ENCODE assay signal across 22 cellular contexts in genomic region chr14:57848353-57848752, GRCh38. TPM values are rescaled to one million over a fixed set of nuclear protein-coding genes. Genes with fewer than 3 reads are reported as not detected.
"Had no signal": no experiment of that assay in that cellular context is flagged by ENCODE, and none has a peak within 500 bp of the region (broad histone marks: within the 10 kb centered on the region; RNA-seq: fewer than 3 reads in every experiment).

No MANE protein-coding gene starts in this region.

- DNase-seq: activated CD4-positive, alpha-beta memory T cell treated with anti-CD3 and anti-CD28 coated beads for 36 hours; activated CD4-positive, alpha-beta T cell treated with anti-CD3 and anti-CD28 coated beads for 4 hours; activated CD4-positive, CD25-positive, alpha-beta regulatory T cell; activated effector memory CD4-positive, alpha-beta T cell treated with anti-CD3 and anti-CD28 coated beads, Interleukin-2, amount 50 U/mL, for 16 hours; activated naive CD4-positive, alpha-beta T cell treated with anti-CD3 and anti-CD28 coated beads, Interleukin-2, amount 50 U/mL, for 16 hours; activated naive CD8-positive, alpha-beta T cell treated with anti-CD3 and anti-CD28 coated beads, Interleukin-2, amount 50 U/mL, for 24 hours; aorta; effector CD8-positive, alpha-beta T cell; head of caudate nucleus; mesendoderm; naive B cell; nucleus accumbens; right lobe of liver; stimulated activated CD4-positive, alpha-beta T cell treated with anti-CD3 and anti-CD28 coated beads, Interleukin-15, amount 100 ng/mL, for 24 hours; T1000 had no signal

- H3K27me3 ChIP-seq: gastroesophageal sphincter, right lobe of liver, vagina had no signal

- H3K4me3 ChIP-seq: gastroesophageal sphincter, right lobe of liver, smooth muscle cell, thoracic aorta, vagina had no signal

- H3K4me2 ChIP-seq: smooth muscle cell had no signal

- H3K9me3 ChIP-seq: gastroesophageal sphincter, right lobe of liver, thoracic aorta, vagina had no signal

- H3K4me1 ChIP-seq: right lobe of liver had no signal

- H3K36me3 ChIP-seq: gastroesophageal sphincter, right lobe of liver, thoracic aorta, vagina had no signal

- H3K27ac ChIP-seq: gastroesophageal sphincter, right lobe of liver, vagina had no signal

- ATAC-seq: activated naive CD8-positive, alpha-beta T cell treated with anti-CD3 and anti-CD28 coated beads, Interleukin-2, amount 50 U/mL, for 24 hours; gastroesophageal sphincter; right lobe of liver; stimulated activated memory B cell treated with anti-CD40 and anti-IgM and Interleukin-4, amounts not matched to agents 10 μg/mL and 1 μg/mL and 100 μg/mL, for 72 hours had no signal

RNA-seq across cellular contexts. Expression of gene SLC35F4, which starts 17.5 kb away (rescaled TPM):
- total RNA-seq: activated CD4-positive, alpha-beta memory T cell treated with anti-CD3 and anti-CD28 coated beads for 36 hours; aorta; cardiac septum; gastroesophageal sphincter; mucosa of gallbladder; right lobe of liver; smooth muscle cell; thoracic aorta; vagina had no signal
